ENCODE assay signal across 8 cellular contexts in the genomic region with DNA sequence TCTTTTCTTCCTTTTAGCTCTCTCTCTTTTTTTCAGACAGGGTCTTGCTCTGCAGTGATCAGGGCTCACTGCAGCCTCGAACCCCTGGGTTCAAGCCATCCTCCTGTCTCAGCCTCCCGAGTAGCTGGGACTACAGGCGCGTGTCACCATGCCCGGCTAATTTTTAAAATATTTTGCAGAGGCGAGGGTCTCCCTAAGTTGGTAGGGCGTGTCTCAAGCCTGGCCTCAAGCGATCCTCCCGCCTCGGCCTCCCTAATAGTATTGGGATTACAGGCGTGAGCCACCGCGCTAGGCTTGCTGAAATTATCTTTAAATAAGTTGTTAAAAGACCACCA. TPM values are rescaled to one million over a fixed set of nuclear protein-coding genes. Genes with fewer than 3 reads are reported as not detected.
DNase-seq lines count a peak whose midpoint lies in the region; ATAC-seq and TF ChIP-seq lines count a peak whose summit lies in the region.

No MANE protein-coding gene starts in this region.

- peaks cover 16% of the 10 kb centered on the region for H3K36me3 Mint-ChIP-seq in Caco-2 (ENCODE audit: insufficient read depth, unreplicated experiment)

- ATAC-seq in RWPE2 (ENCODE audit: low read depth) (no peak), HG03460 (IDR thresholded peaks at IDR 0.05; ENCODE audit: unreplicated experiment) (no peak), HG02970 (IDR thresholded peaks at IDR 0.05; ENCODE audit: low FRiP score, unreplicated experiment) (no peak)

- DNase-seq in Caco-2 (no peak), RWPE2 (ENCODE audit: low spot score) (no peak), AG20443 (ENCODE audit: low spot score) (no peak), MV-4-11 (lab: John Stamatoyannopoulos, UW) (no peak)

- peaks cover 13% of the 10 kb centered on the region for H3K79me2 ChIP-seq in parathyroid adenoma

- H3K4me3 ChIP-seq in Caco-2 (ENCODE audit: low read depth, low read length) (peak overlapping the region; percentile 60), RWPE2 (ENCODE audit: severe bottlenecking) (peak overlapping the region; percentile 57), esophagus (ENCODE audit: low read depth in 1 of 2, low read length in 2 of 2) (peak overlapping the region; percentile 83 to 85), parathyroid adenoma (ENCODE audit: low read depth, low read length) (peak overlapping the region; percentile 89)

- peak overlapping the region; percentile 97 for H2AFZ ChIP-seq in parathyroid adenoma

- intact Hi-C loops in Caco-2 (cut with micrococcal nuclease; ENCODE audit: unreplicated experiment): loop anchor here (10.0 kb wide), 1 partner anchor 272 kb away; the partner anchor contains the start of genes LRRC46 and MRPL10

- peak overlapping the region; percentile 95 for H3K4me3 Mint-ChIP-seq in Caco-2 (ENCODE audit: unreplicated experiment)

- H3K36me3 ChIP-seq in Caco-2 (ENCODE audit: control insufficient read depth, insufficient read depth, low read length) (no peaks in the 10 kb centered on the region), RWPE2 (ENCODE audit: low read depth) (no peaks in the 10 kb centered on the region; the same call in 1 of the 2 replicates), esophagus (ENCODE audit: control insufficient read depth in 2 of 2, insufficient read depth in 2 of 2, low read length in 1 of 2) (no peaks in the 10 kb centered on the region), parathyroid adenoma (ENCODE audit: control insufficient read depth, insufficient read depth, low read length) (no peaks in the 10 kb centered on the region)

- CTCF ChIA-PET in Caco-2 (lab: Charles Lee): interaction anchor here (0.8 to 3.8 kb wide), 5 partner anchors 9 to 81 kb away, joined by 3 to 44 read pairs (median 5); no protein-coding TSS in a partner anchor

- TF ChIP-seq CTCF in Caco-2 (IDR thresholded peaks at IDR 0.05; ENCODE audit: insufficient read depth in 1 of 2, low read depth in 1 of 2, low read length in 1 of 2, severe bottlenecking in 1 of 2, unreplicated experiment in 1 of 2): no peak
- no peak for TF ChIP-seq CTCF in RWPE2 (IDR thresholded peaks at IDR 0.05; ENCODE audit: poor library complexity, severe bottlenecking)
- TF ChIP-seq CTCF in parathyroid adenoma (IDR thresholded peaks at IDR 0.05): no peak

- no peaks in the 10 kb centered on the region for H3K9me3 ChIP-seq in Caco-2
- H3K9me3 ChIP-seq in RWPE2 (ENCODE audit: severe bottlenecking): no peaks in the 10 kb centered on the region
- no peaks in the 10 kb centered on the region for H3K9me3 ChIP-seq in esophagus (ENCODE audit: control insufficient read depth in 2 of 2, insufficient read depth in 1 of 2, low read depth in 1 of 2, low read length in 1 of 2)
- no peaks in the 10 kb centered on the region for H3K9me3 ChIP-seq in parathyroid adenoma (ENCODE audit: control insufficient read depth, low read length)

- peak overlapping the region; percentile 71 for H3K4me2 ChIP-seq in parathyroid adenoma (ENCODE audit: low read length)

- H3K4me1 ChIP-seq in Caco-2: 0 out of 2 replicates have a peak, but pooled peaks cover 6% of the 10 kb centered on the region
- no peaks in the 10 kb centered on the region for H3K4me1 ChIP-seq in RWPE2 (ENCODE audit: insufficient read depth, poor library complexity, severe bottlenecking)
- no peaks in the 10 kb centered on the region for H3K4me1 ChIP-seq in esophagus (ENCODE audit: control insufficient read depth in 2 of 2, insufficient read depth in 2 of 2, low read length in 1 of 2)
- peaks cover 17% of the 10 kb centered on the region for H3K4me1 ChIP-seq in parathyroid adenoma

- H3K9me3 Mint-ChIP-seq in Caco-2 (ENCODE audit: unreplicated experiment): no peaks in the 10 kb centered on the region

- no peaks in the 10 kb centered on the region for H3K27me3 Mint-ChIP-seq in Caco-2 (ENCODE audit: insufficient read depth, unreplicated experiment)

- no TSS peak for BruUV-seq in Caco-2 (replicated peaks; lab: Mats Ljungman, UMichigan)

- peaks cover 7% of the 10 kb centered on the region for H3K4me1 Mint-ChIP-seq in Caco-2 (ENCODE audit: low read depth, unreplicated experiment)

- 39 to 44% methylated on average over 13 of the region's 13 CpGs for whole genome bisulfite sequencing in esophagus, 2 donors

- H3K27ac Mint-ChIP-seq in Caco-2 (ENCODE audit: unreplicated experiment): peak overlapping the region; percentile 95

- H3K27ac ChIP-seq in RWPE2 (ENCODE audit: poor library complexity, severe bottlenecking) (peak overlapping the region; percentile 85), esophagus (ENCODE audit: low read depth in 2 of 2, low read length in 1 of 2) (peak overlapping the region; percentile 98 to 99), parathyroid adenoma (peak overlapping the region; percentile 90)

- H3K9ac ChIP-seq in parathyroid adenoma: peak overlapping the region; percentile 57

- POLR2A ChIA-PET in Caco-2 (lab: Charles Lee): interaction anchor here (1.0 to 2.9 kb wide), 4 partner anchors 18 to 136 kb away, joined by 7 to 37 read pairs (median 7); partner anchors contain the start of genes CDK5RAP3 and NFE2L1

- H3K27me3 ChIP-seq in Caco-2 (replicated peaks; ENCODE audit: control insufficient read depth, insufficient read depth, low read length) (no peaks in the 10 kb centered on the region), RWPE2 (ENCODE audit: insufficient read depth, poor library complexity, severe bottlenecking) (no peaks in the 10 kb centered on the region), esophagus (ENCODE audit: control insufficient read depth in 1 of 2, insufficient read depth in 2 of 2, low read length in 2 of 2) (no peaks in the 10 kb centered on the region), parathyroid adenoma (ENCODE audit: control insufficient read depth, insufficient read depth, low read length) (no peaks in the 10 kb centered on the region)

RNA-seq across cellular contexts. Expression of gene SNX11, which starts 0.8 kb away (rescaled TPM):
- 36.7 and 40.7 TPM in 2 replicates for total RNA-seq in Caco-2 (2022)
- 10 to 100 TPM; 11.5 to 17.0 TPM for polyA plus RNA-seq in esophagus

RNA-seq across cellular contexts. Expression of gene CBX1, which starts 5.5 kb away (rescaled TPM):
- total RNA-seq in Caco-2 (2022): 213 and 214 TPM in 2 replicates
- polyA plus RNA-seq in esophagus: 10 to 100 TPM; 16.4 to 29.9 TPM

RNA-seq across cellular contexts. Expression of gene NFE2L1, which starts 58.6 kb away (rescaled TPM):
- total RNA-seq in Caco-2 (2022): 322 and 356 TPM in 2 replicates
- polyA plus RNA-seq in esophagus: 10 to 100 TPM; 39.4 to 45.7 TPM
